ENCODE assay signal across 9 cellular contexts in the genomic region with DNA sequence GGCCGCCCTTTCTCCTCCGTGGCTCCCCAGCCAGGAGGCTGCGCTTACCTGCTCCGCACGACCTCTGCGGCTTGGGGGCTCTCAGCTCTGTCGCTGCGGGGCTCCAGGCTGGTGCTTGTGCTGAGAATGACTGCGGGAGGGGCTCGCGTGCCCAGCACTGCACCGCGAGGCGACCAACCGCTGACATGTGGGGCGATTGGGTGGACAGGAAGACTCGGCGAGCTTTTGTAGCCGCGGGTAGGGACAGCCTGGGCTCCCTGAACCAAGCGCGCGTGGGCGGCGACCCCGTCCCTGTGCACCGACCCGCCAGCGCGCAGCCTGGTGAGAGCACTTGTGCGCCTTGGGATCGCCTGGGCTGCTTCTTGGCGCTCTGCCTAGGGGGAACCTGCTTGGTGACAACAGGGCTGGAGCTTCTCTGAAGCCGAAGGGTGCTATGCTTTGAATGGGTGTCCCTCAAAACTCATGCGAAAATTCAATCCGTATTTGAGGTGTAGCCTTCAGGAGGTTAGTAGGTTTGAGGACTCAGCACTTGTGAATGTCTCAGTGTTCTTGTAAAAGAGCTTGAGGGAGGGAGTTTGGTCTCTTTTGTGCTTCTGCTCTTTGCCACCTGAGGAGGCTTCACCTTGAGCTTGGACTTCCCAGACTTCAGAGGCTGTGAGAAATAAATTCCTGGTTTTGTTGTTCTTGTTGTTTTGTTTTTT. TPM values are rescaled to one million over a fixed set of nuclear protein-coding genes. Genes with fewer than 3 reads are reported as not detected.
DNase-seq lines count a peak whose midpoint lies in the region; ATAC-seq and TF ChIP-seq lines count a peak whose summit lies in the region.
"Had no signal": no experiment of that assay in that cellular context is flagged by ENCODE, and none has a peak within 500 bp of the region (broad histone marks: within the 10 kb centered on the region; RNA-seq: fewer than 3 reads in every experiment).

No MANE protein-coding gene starts in this region.

- H3K9me3 ChIP-seq in HAP-1 (no peaks in the 10 kb centered on the region), thyroid gland (no peaks in the 10 kb centered on the region)

- WGBS in thyroid gland, 2 donors: 5 to 6% methylated on average over 11 to 18 of the region's 36 CpGs

- H3K27ac ChIP-seq in thyroid gland: no peak overlapping the region

- no peak for TF ChIP-seq CTCF in thyroid gland (IDR thresholded peaks at IDR 0.05)

- peaks cover 18% of the 10 kb centered on the region for H3K4me1 Mint-ChIP-seq in activated T-helper 2 cell treated with anti-CD3 and anti-CD28 coated beads, Interferon-gamma antibody, Interleukin-2, Interleukin-4, amounts not matched to agents 10 μg/mL and 5 μg/mL and 100 μg/mL, durations not matched to agents 14 hours and 24 hours and 36 hours (ENCODE audit: low read depth)

- no peaks in the 10 kb centered on the region for H3K27me3 ChIP-seq in HAP-1 (ENCODE audit: low read depth)
- H3K27me3 ChIP-seq in thyroid gland: no peaks in the 10 kb centered on the region

- TF ChIP-seq POLR2A in thyroid gland (IDR thresholded peaks at IDR 0.05): no peak

- H3K4me1 ChIP-seq in HAP-1 (no peaks in the 10 kb centered on the region; the same call in 1 of the 2 replicates), thyroid gland (peaks cover 0 to 11% of the 10 kb centered on the region in 2 donors)

- H3K4me3 Mint-ChIP-seq in activated T-helper 2 cell treated with anti-CD3 and anti-CD28 coated beads, Interferon-gamma antibody, Interleukin-2, Interleukin-4, amounts not matched to agents 10 μg/mL and 5 μg/mL and 100 μg/mL, durations not matched to agents 14 hours and 24 hours and 36 hours (ENCODE audit: low read depth): peak overlapping the region; percentile 26
- H3K4me3 Mint-ChIP-seq: activated naive CD8-positive, alpha-beta T cell had no signal

- peaks cover 48% of the 10 kb centered on the region for H3K27me3 Mint-ChIP-seq in activated T-helper 2 cell treated with anti-CD3 and anti-CD28 coated beads, Interferon-gamma antibody, Interleukin-2, Interleukin-4, amounts not matched to agents 10 μg/mL and 5 μg/mL and 100 μg/mL, durations not matched to agents 14 hours and 24 hours and 36 hours (ENCODE audit: low read depth)

- intact Hi-C loops in activated T-helper 2 cell treated with anti-CD3 and anti-CD28 coated beads, Interferon-gamma antibody, Interleukin-2, Interleukin-4, amounts not matched to agents 10 μg/mL and 5 μg/mL and 100 μg/mL, durations not matched to agents 14 hours and 24 hours and 36 hours (cut with micrococcal nuclease): no loop called here
- intact Hi-C loops in thyroid gland (cut with DNase I): loop anchor here (10.0 kb wide), 1 partner anchor 376 kb away; no protein-coding TSS in a partner anchor

- H3K9me3 Mint-ChIP-seq in activated T-helper 2 cell treated with anti-CD3 and anti-CD28 coated beads, Interferon-gamma antibody, Interleukin-2, Interleukin-4, amounts not matched to agents 10 μg/mL and 5 μg/mL and 100 μg/mL, durations not matched to agents 14 hours and 24 hours and 36 hours: peaks cover 31% of the 10 kb centered on the region

- peak; percentile 38 for DNase-seq in CD1c-positive myeloid dendritic cell (ENCODE audit: extremely low spot score)
- DNase-seq in HAP-1 (ENCODE audit: low spot score in 2 of 2): peak in 1 of 2 experiments; percentile 55
- DNase-seq in activated T-helper 2 cell treated with anti-CD3 and anti-CD28 coated beads, Interferon-gamma antibody, Interleukin-2, Interleukin-4, amounts not matched to agents 10 μg/mL and 5 μg/mL and 100 μg/mL, durations not matched to agents 14 hours and 24 hours and 36 hours (ENCODE audit: low spot score): no peak
- DNase-seq in iPS-NIHi11 (ENCODE audit: low spot score): peak; percentile 62
- DNase-seq in thyroid gland: peak; percentile 91 to 93
- DNase-seq in RKO (ENCODE audit: low spot score): no peak

- H3K36me3 Mint-ChIP-seq in activated T-helper 2 cell treated with anti-CD3 and anti-CD28 coated beads, Interferon-gamma antibody, Interleukin-2, Interleukin-4, amounts not matched to agents 10 μg/mL and 5 μg/mL and 100 μg/mL, durations not matched to agents 14 hours and 24 hours and 36 hours (ENCODE audit: low read depth): peaks cover 20% of the 10 kb centered on the region

- no peaks in the 10 kb centered on the region for H3K36me3 ChIP-seq in HAP-1 (replicated peaks)
- no peaks in the 10 kb centered on the region for H3K36me3 ChIP-seq in thyroid gland

- peak overlapping the region; percentile 9 for H3K4me3 ChIP-seq in HAP-1
- peak overlapping the region in 2 of 3 donors; percentile 27 to 28 for H3K4me3 ChIP-seq in thyroid gland (replicated peaks in 1 of 3)

- no peak overlapping the region for H3K27ac Mint-ChIP-seq in activated T-helper 2 cell treated with anti-CD3 and anti-CD28 coated beads, Interferon-gamma antibody, Interleukin-2, Interleukin-4, amounts not matched to agents 10 μg/mL and 5 μg/mL and 100 μg/mL, durations not matched to agents 14 hours and 24 hours and 36 hours
- H3K27ac Mint-ChIP-seq: activated naive CD8-positive, alpha-beta T cell had no signal

- ATAC-seq in GM18870 (IDR thresholded peaks at IDR 0.05; ENCODE audit: unreplicated experiment): no peak
- ATAC-seq in GM21723 (IDR thresholded peaks at IDR 0.05; ENCODE audit: unreplicated experiment): no peak

- in situ Hi-C loops in HAP-1 (cut with MboI; ENCODE audit: low sequenced_read_pairs): loop anchor here (10.0 kb wide), 1 partner anchor 306 kb away; no protein-coding TSS in a partner anchor

RNA-seq across cellular contexts. Expression of a gene that starts 50.4 kb away (rescaled TPM):
- 0.53 and 0.87 TPM in 2 replicates for total RNA-seq in activated T-helper 2 cell treated with anti-CD3 and anti-CD28 coated beads, Interferon-gamma antibody, Interleukin-2, Interleukin-4, amounts not matched to agents 10 μg/mL and 5 μg/mL and 100 μg/mL, durations not matched to agents 14 hours and 24 hours and 36 hours
- total RNA-seq in thyroid gland: 1 to 10 TPM in 1 of 4 donors, under 1 TPM in 1, not detected in 2; 0.75 to 1.4 TPM

Comparison
In these comparisons a context has a peak if more than half of its experiments do, and no peak if none do; other contexts are left out.
1. DNase-seq: peak in CD1c-positive myeloid dendritic cell (single experiment), iPS-NIHi11 (single experiment) and thyroid gland (2 of 2); none in activated T-helper 2 cell treated with anti-CD3 and anti-CD28 coated beads, Interferon-gamma antibody, Interleukin-2, Interleukin-4, amounts not matched to agents 10 μg/mL and 5 μg/mL and 100 μg/mL, durations not matched to agents 14 hours and 24 hours and 36 hours (single experiment) and RKO (single experiment).